Comparison of ENCODE assay signal across 22 cellular contexts in genomic region chr19:47589824-47590223, GRCh38. TPM values are rescaled to one million over a fixed set of nuclear protein-coding genes. Genes with fewer than 3 reads are reported as not detected.
"Had no signal": no experiment of that assay in that cellular context is flagged by ENCODE, and none has a peak within 500 bp of the region (broad histone marks: within the 10 kb centered on the region; RNA-seq: fewer than 3 reads in every experiment).

No MANE protein-coding gene starts in this region.

- H3K27me3 ChIP-seq: colonic mucosa, right atrium auricular region, sigmoid colon, suprapubic skin, tibial artery, upper lobe of right lung had no signal

- H3K9me3 ChIP-seq: colonic mucosa, suprapubic skin, upper lobe of right lung had no signal

- ATAC-seq: esophagus mucosa, gastroesophageal sphincter, left colon, left ventricle myocardium superior, upper lobe of right lung had no signal

- DNase-seq: caudate nucleus; colonic mucosa; effector CD4-positive, alpha-beta T cell; endodermal cell; glutamatergic neuron; left colon; left ventricle myocardium superior; mesenchymal stem cell; naive B cell; sigmoid colon; stimulated activated naive CD4-positive, alpha-beta T cell treated with Interleukin-2 at 50 U/mL for 16 hours; tibial artery; upper lobe of right lung had no signal

- H3K4me1 ChIP-seq: colonic mucosa, gastroesophageal sphincter, right atrium auricular region, sigmoid colon, suprapubic skin, tibial artery, upper lobe of right lung had no signal

- H3K4me1 Mint-ChIP-seq: endodermal cell, nephron had no signal

- H3K4me3 Mint-ChIP-seq: endodermal cell, naive B cell, nephron had no signal

- H3K4me3 ChIP-seq: colonic mucosa, gastroesophageal sphincter, lung, right atrium auricular region, sigmoid colon, skin epidermis, suprapubic skin, tibial artery, upper lobe of right lung had no signal

- FAIRE-seq: endothelial cell of umbilical vein had no signal

- H3K36me3 ChIP-seq: colonic mucosa, gastroesophageal sphincter, right atrium auricular region, sigmoid colon, suprapubic skin, tibial artery, upper lobe of right lung had no signal

- H3K27ac Mint-ChIP-seq: endodermal cell, naive B cell, nephron had no signal

- H3K27ac ChIP-seq: colonic mucosa, right atrium auricular region, suprapubic skin, tibial artery, upper lobe of right lung had no signal

RNA-seq across cellular contexts. Expression of gene ZNF541, which starts 16.9 kb away (rescaled TPM):
- total RNA-seq: endodermal cell, kidney epithelial cell had no signal
